Comparison of ENCODE assay signal across 21 cellular contexts in genomic region chr12:3171195-3171591, GRCh38.
DNase-seq lines count a peak whose midpoint lies in the region; ATAC-seq, FAIRE-seq and TF ChIP-seq lines count a peak whose summit lies in the region.
"Had no signal": no experiment of that assay in that cellular context is flagged by ENCODE, and none has a peak within 500 bp of the region (broad histone marks: within the 10 kb centered on the region; RNA-seq: fewer than 3 reads in every experiment).

No MANE protein-coding gene starts in this region.

- FAIRE-seq in astrocyte (lab: Jason Lieb, UNC), result peak; percentile 65
- FAIRE-seq: islet of Langerhans had no signal

- H3K4me3 ChIP-seq in astrocyte (ENCODE audit: insufficient read depth, low read depth, low read length) (no peak overlapping the region), smooth muscle cell (no peak overlapping the region)
- H3K4me3 ChIP-seq: dorsolateral prefrontal cortex, esophagus squamous epithelium, psoas muscle had no signal

- 22% methylated on average over 4 of the region's 4 CpGs for WGBS in smooth muscle cell (ENCODE audit: low lambda C conversion rate)

- peak overlapping the region; percentile 97 for H3K27ac Mint-ChIP-seq in astrocyte (ENCODE audit: unreplicated experiment)
- H3K27ac Mint-ChIP-seq: activated naive CD8-positive, alpha-beta T cell; activated T-cell treated with anti-CD3 and anti-CD28 coated beads, Interleukin-2, amount 50 U/mL, for 72 hours; memory B cell; natural killer cell treated with Interleukin-12 subunit alpha and Interleukin-12 subunit beta and Interleukin-15 and Interleukin-18, amount 100 ng/mL, for 72 hours; T-helper 1 cell treated with Interleukin-12 subunit alpha and Interleukin-12 subunit beta and Interleukin-4 antibody, amounts not matched to agents 30 μg/mL and 1 μg/mL, for 36 hours had no signal

- peaks cover 46% of the 10 kb centered on the region for H3K4me1 ChIP-seq in astrocyte (ENCODE audit: insufficient read depth, low read length)
- peaks cover 38% of the 10 kb centered on the region for H3K4me1 ChIP-seq in smooth muscle cell (ENCODE audit: low read depth)
- H3K4me1 ChIP-seq: psoas muscle had no signal

- peak overlapping the region; percentile 83 for H3K9ac ChIP-seq in astrocyte (ENCODE audit: low read length)
- H3K9ac ChIP-seq in smooth muscle cell (ENCODE audit: low read depth), result peak overlapping the region; percentile 87

- TF ChIP-seq CTCF in astrocyte (IDR thresholded peaks at IDR 0.05; ENCODE audit: insufficient read depth, low read depth, low read length), result no peak
- no peak for TF ChIP-seq CTCF in smooth muscle cell (IDR thresholded peaks at IDR 0.05; ENCODE audit: borderline replicate concordance, insufficient read depth, poor library complexity, severe bottlenecking)

- H3K36me3 ChIP-seq in astrocyte (ENCODE audit: insufficient read depth, low read length), result no peaks in the 10 kb centered on the region
- no peaks in the 10 kb centered on the region for H3K36me3 ChIP-seq in smooth muscle cell (ENCODE audit: low read depth)
- H3K36me3 ChIP-seq: esophagus squamous epithelium had no signal

- H3K27ac ChIP-seq in astrocyte (ENCODE audit: low read depth, low read length) (peak overlapping the region; percentile 94), smooth muscle cell (ENCODE audit: low read depth) (peak overlapping the region; percentile 96)
- H3K27ac ChIP-seq: esophagus squamous epithelium, psoas muscle had no signal

- H2AFZ ChIP-seq in astrocyte (ENCODE audit: low read depth, low read length) (no peak overlapping the region), smooth muscle cell (ENCODE audit: low read depth) (no peak overlapping the region)

- no peaks in the 10 kb centered on the region for H3K9me3 ChIP-seq in astrocyte (ENCODE audit: insufficient read depth, low read depth, low read length)
- no peaks in the 10 kb centered on the region for H3K9me3 ChIP-seq in smooth muscle cell (replicated peaks; ENCODE audit: low read depth)
- H3K9me3 ChIP-seq: esophagus squamous epithelium, psoas muscle had no signal

- H3K9me3 Mint-ChIP-seq in astrocyte (ENCODE audit: unreplicated experiment), result no peaks in the 10 kb centered on the region
- H3K9me3 Mint-ChIP-seq: activated T-cell treated with anti-CD3 and anti-CD28 coated beads, Interleukin-2, amount 50 U/mL, for 72 hours; memory B cell; natural killer cell treated with Interleukin-12 subunit alpha and Interleukin-12 subunit beta and Interleukin-15 and Interleukin-18, amount 100 ng/mL, for 72 hours; T-helper 1 cell treated with Interleukin-12 subunit alpha and Interleukin-12 subunit beta and Interleukin-4 antibody, amounts not matched to agents 30 μg/mL and 1 μg/mL, for 36 hours; WTC11 had no signal

- peaks cover 48% of the 10 kb centered on the region for H3K4me1 Mint-ChIP-seq in astrocyte (ENCODE audit: low read depth, unreplicated experiment)
- H3K4me1 Mint-ChIP-seq: memory B cell had no signal

- no peak overlapping the region for H3K4me3 Mint-ChIP-seq in astrocyte (ENCODE audit: unreplicated experiment)
- H3K4me3 Mint-ChIP-seq: activated naive CD8-positive, alpha-beta T cell; activated T-cell treated with anti-CD3 and anti-CD28 coated beads, Interleukin-2, amount 50 U/mL, for 72 hours; memory B cell; natural killer cell treated with Interleukin-12 subunit alpha and Interleukin-12 subunit beta and Interleukin-15 and Interleukin-18, amount 100 ng/mL, for 72 hours; T-helper 1 cell treated with Interleukin-12 subunit alpha and Interleukin-12 subunit beta and Interleukin-4 antibody, amounts not matched to agents 30 μg/mL and 1 μg/mL, for 36 hours; WTC11 had no signal

- H3K27me3 Mint-ChIP-seq in astrocyte (ENCODE audit: low read depth, unreplicated experiment), result peaks cover 3% of the 10 kb centered on the region

- H3K27me3 ChIP-seq in astrocyte (ENCODE audit: insufficient read depth, low read length), result no peaks in the 10 kb centered on the region
- no peaks in the 10 kb centered on the region for H3K27me3 ChIP-seq in smooth muscle cell (ENCODE audit: low read depth)
- H3K27me3 ChIP-seq: esophagus squamous epithelium had no signal

- H3K36me3 Mint-ChIP-seq in astrocyte (ENCODE audit: low read depth, unreplicated experiment), result no peaks in the 10 kb centered on the region
- H3K36me3 Mint-ChIP-seq: activated naive CD8-positive, alpha-beta T cell; natural killer cell treated with Interleukin-12 subunit alpha and Interleukin-12 subunit beta and Interleukin-15 and Interleukin-18, amount 100 ng/mL, for 72 hours; WTC11 had no signal

- no peak for ATAC-seq in GM19463 (IDR thresholded peaks at IDR 0.05; ENCODE audit: unreplicated experiment)
- ATAC-seq: activated T-cell treated with anti-CD3 and anti-CD28 coated beads, Interleukin-2, amount 50 U/mL, for 72 hours; natural killer cell treated with Interleukin-12 subunit alpha and Interleukin-12 subunit beta and Interleukin-15 and Interleukin-18, amount 100 ng/mL, for 72 hours; psoas muscle had no signal

- H3K79me2 ChIP-seq in astrocyte (ENCODE audit: insufficient read depth, low read length) (peaks cover 18% of the 10 kb centered on the region), smooth muscle cell (ENCODE audit: low read depth) (no peaks in the 10 kb centered on the region)

- H3K4me2 ChIP-seq in astrocyte (ENCODE audit: low read length) (peak overlapping the region; percentile 80), smooth muscle cell (peak overlapping the region; percentile 57)

- H4K20me1 ChIP-seq in astrocyte (ENCODE audit: insufficient read depth, low read length) (peaks cover 8% of the 10 kb centered on the region), smooth muscle cell (ENCODE audit: low read depth) (peaks cover 48% of the 10 kb centered on the region)

- H3F3A ChIP-seq in smooth muscle cell (ENCODE audit: low read depth), result peaks cover 34% of the 10 kb centered on the region

- DNase-seq in M059J (ENCODE audit: low read depth), result peak; percentile 4
- DNase-seq in astrocyte (ENCODE audit: low read depth), result peak; percentile 23
- peak; percentile 9 for DNase-seq in glomerular visceral epithelial cell (ENCODE audit: extremely low spot score)
- DNase-seq in smooth muscle cell (lab: John Stamatoyannopoulos, UW; ENCODE audit: unreplicated experiment), result no peak
- no peak for DNase-seq in NCI-H146 (lab: John Stamatoyannopoulos, UW)
- DNase-seq in DMS 273 (lab: John Stamatoyannopoulos, UW; ENCODE audit: unreplicated experiment), result no peak
- no peak for DNase-seq in effector CD8-positive, alpha-beta T cell (lab: John Stamatoyannopoulos, UW)
- DNase-seq: activated T-cell treated with anti-CD3 and anti-CD28 coated beads, Interleukin-2, amount 50 U/mL, for 72 hours; dorsolateral prefrontal cortex; esophagus squamous epithelium; NCI-H1694; NK-92 treated with Interleukin-12 subunit alpha and Interleukin-12 subunit beta, amount 100 ng/mL, for 24 hours; stimulated activated CD4-positive, alpha-beta T cell treated with anti-CD3 and anti-CD28 coated beads, Interleukin-12 subunit alpha, Interleukin-12 subunit beta, amount 100 ng/mL, for 4 hours had no signal

Comparison
In these comparisons a context has a peak if more than half of its experiments do, and no peak if none do; other contexts are left out.
1. DNase-seq: peak in M059J (single experiment), astrocyte (single experiment) and glomerular visceral epithelial cell (single experiment); none in smooth muscle cell (single experiment), NCI-H146 (single experiment), DMS 273 (single experiment) and effector CD8-positive, alpha-beta T cell (single experiment).